18 cellular contexts compared by ENCODE assay signal in the genomic region with DNA sequence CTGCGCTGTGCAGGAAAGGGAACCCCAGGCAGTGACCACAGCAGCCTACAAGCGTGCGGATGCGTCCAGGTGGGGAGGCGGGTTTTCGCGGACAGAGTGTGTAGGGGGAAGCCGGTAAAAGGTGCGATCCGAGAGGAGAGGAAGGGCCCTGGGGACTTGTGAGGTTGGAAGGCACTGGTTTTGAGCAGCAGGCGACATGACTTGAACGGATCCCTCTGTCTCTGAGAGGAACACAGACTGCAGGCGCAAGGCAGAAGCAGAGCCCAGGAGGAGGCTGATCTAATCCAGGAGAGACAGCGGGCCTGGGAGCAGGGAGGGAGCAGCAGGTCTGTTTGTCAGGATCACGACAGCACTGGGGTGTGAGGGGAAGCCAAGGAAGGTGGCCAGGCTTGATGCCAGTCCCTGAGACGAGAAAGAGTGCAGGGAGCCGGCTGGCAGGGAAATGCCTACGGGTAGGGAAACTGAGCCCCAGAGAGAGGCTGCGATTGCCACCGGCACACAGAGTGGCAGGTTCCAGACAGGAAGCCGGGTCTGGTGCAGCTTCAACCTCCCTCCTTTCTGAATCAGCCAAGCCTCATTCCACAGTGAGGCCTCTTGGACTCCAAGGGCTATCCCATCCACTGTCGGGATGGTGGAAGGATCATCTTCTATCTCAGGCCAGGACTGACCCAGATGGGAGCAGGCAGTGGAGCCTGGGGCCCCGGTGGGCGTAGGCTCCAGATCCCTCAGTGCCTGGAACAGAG. TPM values are rescaled to one million over a fixed set of nuclear protein-coding genes. Genes with fewer than 3 reads are reported as not detected.
DNase-seq lines count a peak whose midpoint lies in the region; ATAC-seq, FAIRE-seq and TF ChIP-seq lines count a peak whose summit lies in the region.
"Had no signal": no experiment of that assay in that cellular context is flagged by ENCODE, and none has a peak within 500 bp of the region (broad histone marks: within the 10 kb centered on the region; RNA-seq: fewer than 3 reads in every experiment).

No MANE protein-coding gene starts in this region.

- peaks cover 53 to 76% of the 10 kb centered on the region in 2 experiments for H3K36me3 ChIP-seq in HepG2 (replicated peaks in 1 of 2; ENCODE audit: control insufficient read depth in 1 of 2, insufficient read depth in 2 of 2, low read length in 2 of 2)
- H3K36me3 ChIP-seq in suprapubic skin, result no peaks in the 10 kb centered on the region

- no peak overlapping the region for H3K27ac Mint-ChIP-seq in natural killer cell treated with Interleukin-12 subunit alpha and Interleukin-12 subunit beta and Interleukin-15 and Interleukin-18, amount 100 ng/mL, for 72 hours
- H3K27ac Mint-ChIP-seq in natural killer cell, result no peak overlapping the region
- H3K27ac Mint-ChIP-seq in brain, result peak overlapping the region in 3 of 5 experiments; percentile 2 to 39 (median 9)
- peak overlapping the region; percentile 91 for H3K27ac Mint-ChIP-seq in progenitor cell of endocrine pancreas

- DNase-seq in natural killer cell treated with Interleukin-12 subunit alpha and Interleukin-12 subunit beta and Interleukin-15 and Interleukin-18, amount 100 ng/mL, for 72 hours (ENCODE audit: low spot score), result peak; percentile 39
- no peak for DNase-seq in natural killer cell
- DNase-seq in HepG2 (ENCODE audit: low spot score), result no peak
- no peak for DNase-seq in progenitor cell of endocrine pancreas (ENCODE audit: low spot score, unreplicated experiment)
- DNase-seq in NCI-H446 (lab: John Stamatoyannopoulos, UW), result no peak
- no peak for DNase-seq in suprapubic skin (ENCODE audit: low spot score in 2 of 2)
- DNase-seq: DMS53, KG1, NCI-H1092 treated with DMSO at 0.1 percent for 48 hours, NCI-H1694 treated with DMSO at 0.1 percent for 48 hours, NCI-H524 treated with DMSO at 0.1 percent for 48 hours, OCI-M1 had no signal

- H3K27ac ChIP-seq in HepG2 (ENCODE audit: extremely low read length, insufficient read depth, low read length) (peak overlapping the region; percentile 87), suprapubic skin (no peak overlapping the region)
- H3K27ac ChIP-seq: HL-60 had no signal

- H3K4me1 ChIP-seq in HepG2 (ENCODE audit: insufficient read depth, low read length) (peaks cover 100% of the 10 kb centered on the region), suprapubic skin (peaks cover 4% of the 10 kb centered on the region)

- no peaks in the 10 kb centered on the region for H3K9me3 Mint-ChIP-seq in natural killer cell treated with Interleukin-12 subunit alpha and Interleukin-12 subunit beta and Interleukin-15 and Interleukin-18, amount 100 ng/mL, for 72 hours
- H3K9me3 Mint-ChIP-seq in natural killer cell (no peaks in the 10 kb centered on the region), brain (no peaks in the 10 kb centered on the region), progenitor cell of endocrine pancreas (ENCODE audit: low read depth) (no peaks in the 10 kb centered on the region)

- peaks cover 15% of the 10 kb centered on the region for H3K79me2 ChIP-seq in HepG2 (ENCODE audit: insufficient read depth, low read length)

- no peak for TF ChIP-seq RAD21 in HepG2 (CRISPR knock-in tag; IDR thresholded peaks at IDR 0.05)

- H3K4me1 Mint-ChIP-seq in natural killer cell treated with Interleukin-12 subunit alpha and Interleukin-12 subunit beta and Interleukin-15 and Interleukin-18, amount 100 ng/mL, for 72 hours (ENCODE audit: low read depth in 2 of 2), result no peaks in the 10 kb centered on the region
- peaks cover 0 to 4% of the 10 kb centered on the region in 2 donors for H3K4me1 Mint-ChIP-seq in natural killer cell
- no peaks in the 10 kb centered on the region for H3K4me1 Mint-ChIP-seq in brain
- peaks cover 22% of the 10 kb centered on the region for H3K4me1 Mint-ChIP-seq in progenitor cell of endocrine pancreas (ENCODE audit: low read depth)

- H3K9me3 ChIP-seq in HepG2 (ENCODE audit: low read length), result no peaks in the 10 kb centered on the region
- H3K9me3 ChIP-seq in suprapubic skin, result no peaks in the 10 kb centered on the region
- H3K9me3 ChIP-seq: A549 had no signal

- TF ChIP-seq CTCF in natural killer cell (IDR thresholded peaks at IDR 0.05) (no peak), brain (conservative IDR thresholded peaks at IDR 0.05) (no peak), HepG2 (CRISPR knock-in tag; IDR thresholded peaks at IDR 0.05) (no peak), progenitor cell of endocrine pancreas (IDR thresholded peaks at IDR 0.05; ENCODE audit: unreplicated experiment) (no peak), suprapubic skin (IDR thresholded peaks at IDR 0.05) (no peak)

- TF ChIP-seq EP300 in HepG2 (IDR thresholded peaks at IDR 0.05; ENCODE audit: low read depth in 2 of 2, low read length in 2 of 2), result no peak
- no peak for TF ChIP-seq EP300 in HepG2 (CRISPR knock-in tag; IDR thresholded peaks at IDR 0.05; ENCODE audit: borderline replicate concordance)
- TF ChIP-seq EP300 in suprapubic skin (IDR thresholded peaks at IDR 0.05), result no peak

- no peak overlapping the region for H3K4me3 ChIP-seq in HepG2 (replicated peaks in 1 of 3; ENCODE audit: insufficient read depth in 1 of 3, low read depth in 2 of 3, low read length in 3 of 3)
- no peak overlapping the region for H3K4me3 ChIP-seq in suprapubic skin
- H3K4me3 ChIP-seq: A549 had no signal

- in situ Hi-C loops in HepG2 (cut with HindIII; ENCODE audit: extremely low pct_ligation_motif_present, low pct_unique_long_range_greater_than_20kb), result no loop called here

- H3K27me3 ChIP-seq in HepG2 (ENCODE audit: control insufficient read depth in 1 of 2, insufficient read depth in 2 of 2, low read length in 2 of 2) (no peaks in the 10 kb centered on the region), suprapubic skin (peaks cover 26% of the 10 kb centered on the region)

- no peaks in the 10 kb centered on the region for H4K20me1 ChIP-seq in HepG2 (ENCODE audit: insufficient read depth, low read length)

- intact Hi-C loops in natural killer cell (cut with micrococcal nuclease) (no loop called here), HepG2 (cut with micrococcal nuclease; ENCODE audit: unreplicated experiment) (no loop called here)

- H3K9ac ChIP-seq in HepG2 (ENCODE audit: insufficient read depth, low read depth, low read length), result peak overlapping the region; percentile 34; the same call in 1 of the 2 replicates

- H3K27me3 Mint-ChIP-seq in natural killer cell treated with Interleukin-12 subunit alpha and Interleukin-12 subunit beta and Interleukin-15 and Interleukin-18, amount 100 ng/mL, for 72 hours, result peaks cover 3 to 14% of the 10 kb centered on the region in 2 donors
- peaks cover 0 to 7% of the 10 kb centered on the region in 2 donors for H3K27me3 Mint-ChIP-seq in natural killer cell (ENCODE audit: low read depth in 2 of 2)
- peaks cover 10% of the 10 kb centered on the region for H3K27me3 Mint-ChIP-seq in brain
- peaks cover 11% of the 10 kb centered on the region for H3K27me3 Mint-ChIP-seq in progenitor cell of endocrine pancreas

- CTCF ChIA-PET in HepG2 (lab: Yijun Ruan, JAX; ENCODE audit: low intra/inter-chr PET ratio, low total read pairs), result interaction anchor here (1.2 kb wide), 1 partner anchor 37 kb away, joined by 3 read pairs; no protein-coding TSS in a partner anchor

- FAIRE-seq in HepG2 (lab: Jason Lieb, UNC), result no peak
- FAIRE-seq: A549, GM18507 had no signal

- WGBS in HepG2 (ENCODE audit: low lambda C conversion rate), result 91% methylated on average over 24 of the region's 24 CpGs
- WGBS in suprapubic skin, result 62% methylated on average over 19 of the region's 24 CpGs

- no TSS peak for BruUV-seq in HepG2 (replicated peaks; lab: Mats Ljungman, UMichigan)

- H3K36me3 Mint-ChIP-seq in natural killer cell treated with Interleukin-12 subunit alpha and Interleukin-12 subunit beta and Interleukin-15 and Interleukin-18, amount 100 ng/mL, for 72 hours, result no peaks in the 10 kb centered on the region
- H3K36me3 Mint-ChIP-seq in natural killer cell (no peaks in the 10 kb centered on the region), brain (no peaks in the 10 kb centered on the region), progenitor cell of endocrine pancreas (ENCODE audit: insufficient read depth) (peaks cover 23% of the 10 kb centered on the region)

- no peak for ATAC-seq in natural killer cell treated with Interleukin-12 subunit alpha and Interleukin-12 subunit beta and Interleukin-15 and Interleukin-18, amount 100 ng/mL, for 72 hours
- no peak for ATAC-seq in natural killer cell
- ATAC-seq in HepG2, result no peak
- ATAC-seq in GM21737 (IDR thresholded peaks at IDR 0.05; ENCODE audit: unreplicated experiment), result no peak

- no peak overlapping the region for H2AFZ ChIP-seq in HepG2 (ENCODE audit: low read length)

- TF ChIP-seq POLR2A in HepG2 (IDR thresholded peaks at IDR 0.05; ENCODE audit: insufficient read depth in 1 of 2, low read depth in 2 of 2, low read length in 2 of 2) (peak; percentile 25 to 63), suprapubic skin (IDR thresholded peaks at IDR 0.05) (no peak)

- POLR2A ChIA-PET in HepG2 (lab: Yijun Ruan, JAX), result interaction anchor here (1.2 to 11.5 kb wide), 10 partner anchors 8 to 111 kb away, joined by 5 to 556 read pairs (median 64); no protein-coding TSS in a partner anchor

- H3K4me3 Mint-ChIP-seq in natural killer cell treated with Interleukin-12 subunit alpha and Interleukin-12 subunit beta and Interleukin-15 and Interleukin-18, amount 100 ng/mL, for 72 hours, result no peak overlapping the region
- H3K4me3 Mint-ChIP-seq in natural killer cell, result no peak overlapping the region
- no peak overlapping the region for H3K4me3 Mint-ChIP-seq in brain
- H3K4me3 Mint-ChIP-seq in progenitor cell of endocrine pancreas (ENCODE audit: low read depth), result no peak overlapping the region

- no peak overlapping the region for H3K4me2 ChIP-seq in HepG2 (ENCODE audit: low read depth, low read length)
- H3K4me2 ChIP-seq: A549 had no signal

RNA-seq across cellular contexts. Expression of gene HNF4A, which starts 57.1 kb away (rescaled TPM):
- total RNA-seq in natural killer cell treated with Interleukin-12 subunit alpha and Interleukin-12 subunit beta and Interleukin-15 and Interleukin-18, amount 100 ng/mL, for 72 hours, result not detected
- total RNA-seq in natural killer cell, result not detected
- polyA plus RNA-seq in brain (ENCODE audit: insufficient read depth, low read depth, low replicate concordance), result 0.10 TPM
- 169 and 190 TPM in 2 replicates for total RNA-seq in HepG2 (2016; rRNA removed; fragmentation: Illumina TruSeq; extraction: Trizol)
- total RNA-seq in HepG2 (2016; cell fraction: cytosol; rRNA removed; fragmentation: Illumina TruSeq; extraction: Trizol; ENCODE audit: low read depth), result 29.0 and 32.3 TPM in 2 replicates
- 151 and 173 TPM in 2 replicates for total RNA-seq in HepG2 (2016; cell fraction: insoluble cytoplasmic fraction; rRNA removed; fragmentation: Illumina TruSeq; extraction: Trizol)
- total RNA-seq in HepG2 (2016; cell fraction: membrane; rRNA removed; fragmentation: Illumina TruSeq; extraction: Trizol), result 112 and 124 TPM in 2 replicates
- 102 and 116 TPM in 2 replicates for total RNA-seq in HepG2 (2016; cell fraction: nucleus; rRNA removed; fragmentation: Illumina TruSeq; extraction: Trizol)
- polyA plus RNA-seq in HepG2 (2011; rRNA removed), result 80.9 and 112 TPM in 2 replicates
- 42.6 and 51.4 TPM in 2 replicates for polyA plus RNA-seq in HepG2 (2011; cell fraction: cytosol; rRNA removed)
- polyA plus RNA-seq in HepG2 (2011; cell fraction: nucleus; rRNA removed), result 155 and 166 TPM in 2 replicates
- polyA plus RNA-seq in HepG2 (2012), result 118 and 127 TPM in 2 replicates
- polyA plus RNA-seq in HepG2 (2016; cell fraction: cytosol; fragmentation: Illumina TruSeq; extraction: Trizol; ENCODE audit: low read depth), result 15.4 and 16.4 TPM in 2 replicates
- polyA plus RNA-seq in HepG2 (2016; cell fraction: insoluble cytoplasmic fraction; fragmentation: Illumina TruSeq; extraction: Trizol; ENCODE audit: low read depth), result 119 and 153 TPM in 2 replicates
- polyA plus RNA-seq in HepG2 (2016; cell fraction: membrane; fragmentation: Illumina TruSeq; extraction: Trizol; ENCODE audit: low read depth), result 46.6 and 47.5 TPM in 2 replicates
- 182 and 192 TPM in 2 replicates for polyA plus RNA-seq in HepG2 (2016; cell fraction: nucleus; fragmentation: Illumina TruSeq; extraction: Trizol; ENCODE audit: insufficient read depth, low read depth)
- polyA minus RNA-seq in HepG2 (2011; rRNA and poly(A)+ RNA removed; ENCODE audit: low replicate concordance), result 4.8 and 366 TPM in 2 replicates
- 84.1 and 95.5 TPM in 2 replicates for polyA minus RNA-seq in HepG2 (2011; cell fraction: cytosol; rRNA and poly(A)+ RNA removed)
- 74.7 and 93.0 TPM in 2 replicates for polyA minus RNA-seq in HepG2 (2011; cell fraction: nucleus; rRNA and poly(A)+ RNA removed)
- total RNA-seq in progenitor cell of endocrine pancreas, result 71.1 and 72.9 TPM in 2 replicates
- total RNA-seq in suprapubic skin, result not detected
- total RNA-seq: M059J had no signal

Comparison
In these comparisons a context has a peak if more than half of its experiments do, and no peak if none do; other contexts are left out.
1. H3K27ac Mint-ChIP-seq: peak in brain (3 of 5) and progenitor cell of endocrine pancreas (single experiment); none in natural killer cell treated with Interleukin-12 subunit alpha and Interleukin-12 subunit beta and Interleukin-15 and Interleukin-18, amount 100 ng/mL, for 72 hours (0 of 2) and natural killer cell (0 of 2).
2. POLR2A ChIP-seq: peak in HepG2 (2 of 2); none in suprapubic skin (0 of 2).
3. RNA of gene HNF4A, which starts 57.1 kb away (total RNA-seq): 29.0 to 190 TPM in HepG2 and 71.1 to 72.9 TPM in progenitor cell of endocrine pancreas; not detected in suprapubic skin, not detected in natural killer cell treated with Interleukin-12 subunit alpha and Interleukin-12 subunit beta and Interleukin-15 and Interleukin-18, amount 100 ng/mL, for 72 hours and not detected in natural killer cell; every median in the first group is over 10 times any median in the second.